ENCODE assay signal across 11 cellular contexts in the genomic region with DNA sequence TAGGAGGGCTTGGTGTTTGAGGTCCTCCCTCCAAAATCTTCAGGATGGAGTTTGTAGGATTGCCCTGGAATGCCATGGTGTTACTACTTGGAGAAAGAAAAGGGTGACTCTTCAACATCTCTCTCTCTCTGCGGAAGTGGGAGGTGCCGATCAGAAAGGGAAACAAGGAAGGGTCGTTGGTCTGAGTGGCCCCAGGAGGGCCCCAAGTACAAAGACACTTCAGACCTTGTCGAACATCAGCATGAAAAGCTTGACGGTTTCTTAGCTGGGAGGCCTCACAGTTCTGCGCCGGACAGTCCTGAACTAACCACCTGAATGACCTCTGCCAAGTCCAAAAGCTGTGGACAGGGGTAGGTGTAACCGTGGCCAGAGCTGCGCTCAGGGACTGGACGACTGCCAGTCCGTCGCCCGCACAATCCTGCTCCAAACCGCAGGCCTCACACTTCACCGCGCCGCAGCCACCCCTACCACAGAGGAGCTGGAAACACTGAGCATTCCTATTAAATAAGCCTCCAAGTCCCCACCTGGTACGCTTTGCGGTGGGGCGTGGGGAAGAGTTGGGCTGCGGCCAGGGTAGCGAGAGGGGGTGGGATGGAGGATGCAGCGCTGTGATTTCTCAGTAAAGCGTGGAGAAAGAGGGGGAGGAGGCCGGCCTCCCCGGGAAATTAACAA. TPM values are rescaled to one million over a fixed set of nuclear protein-coding genes. Genes with fewer than 3 reads are reported as not detected.
DNase-seq lines count a peak whose midpoint lies in the region; ATAC-seq and TF ChIP-seq lines count a peak whose summit lies in the region.
"Had no signal": no experiment of that assay in that cellular context is flagged by ENCODE, and none has a peak within 500 bp of the region (broad histone marks: within the 10 kb centered on the region; RNA-seq: fewer than 3 reads in every experiment).

No MANE protein-coding gene starts in this region.

- H3K4me3 ChIP-seq in SK-N-SH (ENCODE audit: low read depth in 2 of 2, low read length in 1 of 2) (peak overlapping the region in 1 of 2 experiments; percentile 51; a peak in 1 of 4 replicates), PC-9 (no peak overlapping the region)

- H3K4me2 ChIP-seq in SK-N-SH, result peak overlapping the region; percentile 91; the same call in 1 of the 2 replicates
- no peak overlapping the region for H3K4me2 ChIP-seq in PC-9

- H3K9me3 ChIP-seq in SK-N-SH (no peaks in the 10 kb centered on the region), T-helper 17 cell (ENCODE audit: control insufficient read depth, low read length, poor library complexity, severe bottlenecking) (no peaks in the 10 kb centered on the region), PC-9 (ENCODE audit: insufficient read depth, low read depth) (no peaks in the 10 kb centered on the region)
- H3K9me3 ChIP-seq: upper lobe of left lung had no signal

- H3K79me2 ChIP-seq in SK-N-SH (ENCODE audit: insufficient read depth), result no peaks in the 10 kb centered on the region
- no peaks in the 10 kb centered on the region for H3K79me2 ChIP-seq in PC-9 (ENCODE audit: low read depth)

- H3K9ac ChIP-seq in SK-N-SH, result no peak overlapping the region

- H3K27me3 ChIP-seq in SK-N-SH (ENCODE audit: insufficient read depth) (peaks cover 57% of the 10 kb centered on the region), PC-9 (ENCODE audit: insufficient read depth, low read depth) (no peaks in the 10 kb centered on the region)

- TF ChIP-seq EP300 in SK-N-SH (IDR thresholded peaks at IDR 0.05; ENCODE audit: borderline replicate concordance in 1 of 2, low read depth in 1 of 2, low read length in 1 of 2), result no peak

- H3K36me3 ChIP-seq in SK-N-SH (replicated peaks in 1 of 2; ENCODE audit: control insufficient read depth in 1 of 2, insufficient read depth in 2 of 2, low read length in 1 of 2) (no peaks in the 10 kb centered on the region), PC-9 (ENCODE audit: low read depth) (no peaks in the 10 kb centered on the region)
- H3K36me3 ChIP-seq: upper lobe of left lung had no signal

- intact Hi-C loops in left ventricle myocardium superior (cut with micrococcal nuclease) (no loop called here), PC-9 (cut with micrococcal nuclease; ENCODE audit: unreplicated experiment) (loop anchor here (10.0 kb wide), 1 partner anchor 115 kb away; no protein-coding TSS in a partner anchor)

- H3K9me2 ChIP-seq in SK-N-SH (no peaks in the 10 kb centered on the region), PC-9 (ENCODE audit: insufficient read depth) (no peaks in the 10 kb centered on the region)

- peaks cover 89% of the 10 kb centered on the region for H3K27me3 Mint-ChIP-seq in T-helper 17 cell

- DNase-seq in SK-N-SH, result no peak
- no peak for DNase-seq in T-helper 17 cell
- DNase-seq in left ventricle myocardium superior, result no peak
- DNase-seq in stimulated activated effector memory CD8-positive, alpha-beta T cell treated with anti-CD3 and anti-CD28 coated beads, Interleukin-12 subunit alpha, Interleukin-12 subunit beta, amount 100 ng/mL, for 72 hours (ENCODE audit: low spot score in 2 of 2), result no peak
- DNase-seq in PC-9, result no peak
- no peak for DNase-seq in foreskin melanocyte
- DNase-seq: DND-41, midbrain had no signal

- H3K9me3 Mint-ChIP-seq in stimulated activated effector memory CD8-positive, alpha-beta T cell treated with anti-CD3 and anti-CD28 coated beads, Interleukin-12 subunit alpha, Interleukin-12 subunit beta, amount 100 ng/mL, for 72 hours, result no peaks in the 10 kb centered on the region

- BruUV-seq in PC-9 (replicated peaks; lab: Mats Ljungman, UMichigan), result no TSS peak

- CTCF ChIA-PET in SK-N-SH (lab: Yijun Ruan, JAX) (interaction anchor here (1.1 to 1.3 kb wide), 2 partner anchors 133 to 135 kb away, joined by 3 to 5 read pairs; no protein-coding TSS in a partner anchor), PC-9 (lab: Charles Lee) (no interaction called here)

- TF ChIP-seq CTCF in SK-N-SH (IDR thresholded peaks at IDR 0.05) (no peak), PC-9 (conservative IDR thresholded peaks at IDR 0.05) (no peak)

- H3K4me3 Mint-ChIP-seq in T-helper 17 cell, result peak overlapping the region; percentile 82
- H3K4me3 Mint-ChIP-seq in stimulated activated effector memory CD8-positive, alpha-beta T cell treated with anti-CD3 and anti-CD28 coated beads, Interleukin-12 subunit alpha, Interleukin-12 subunit beta, amount 100 ng/mL, for 72 hours, result peak overlapping the region; percentile 61

- TF ChIP-seq RAD21 in SK-N-SH (IDR thresholded peaks at IDR 0.05; ENCODE audit: low read length), result no peak

- no peak overlapping the region for H3K27ac ChIP-seq in SK-N-SH (ENCODE audit: low read depth in 2 of 2, low read length in 1 of 2)
- H3K27ac ChIP-seq in PC-9, result no peak overlapping the region
- H3K27ac ChIP-seq: upper lobe of left lung had no signal

- peaks cover 3% of the 10 kb centered on the region for H3K36me3 Mint-ChIP-seq in T-helper 17 cell (ENCODE audit: low read depth)
- H3K36me3 Mint-ChIP-seq in stimulated activated effector memory CD8-positive, alpha-beta T cell treated with anti-CD3 and anti-CD28 coated beads, Interleukin-12 subunit alpha, Interleukin-12 subunit beta, amount 100 ng/mL, for 72 hours, result no peaks in the 10 kb centered on the region

- ATAC-seq in SK-N-SH treated with all-trans-retinoic acid at 6 μM for 48 hours (no peak; the same call in 2 of the 3 replicates), T-helper 17 cell (no peak), left ventricle myocardium superior (peak; percentile 7), HG02763 (IDR thresholded peaks at IDR 0.05; ENCODE audit: unreplicated experiment) (no peak)
- no peak for ATAC-seq in stimulated activated effector memory CD8-positive, alpha-beta T cell treated with anti-CD3 and anti-CD28 coated beads, Interleukin-12 subunit alpha, Interleukin-12 subunit beta, amount 100 ng/mL, for 72 hours

- H4K20me1 ChIP-seq in SK-N-SH (ENCODE audit: insufficient read depth) (no peaks in the 10 kb centered on the region), PC-9 (ENCODE audit: insufficient read depth) (no peaks in the 10 kb centered on the region)

- no peaks in the 10 kb centered on the region for H3F3A ChIP-seq in SK-N-SH (replicated peaks; ENCODE audit: insufficient read depth)
- H3F3A ChIP-seq in PC-9 (ENCODE audit: insufficient read depth, low read depth), result no peaks in the 10 kb centered on the region

- H2AFZ ChIP-seq in SK-N-SH (ENCODE audit: low read depth) (no peak overlapping the region), PC-9 (no peak overlapping the region)

- 58% methylated on average over 13 of the region's 26 CpGs for WGBS in SK-N-SH (ENCODE audit: low lambda C conversion rate)

- peaks cover 22% of the 10 kb centered on the region for H3K4me1 Mint-ChIP-seq in T-helper 17 cell
- H3K4me1 Mint-ChIP-seq in stimulated activated effector memory CD8-positive, alpha-beta T cell treated with anti-CD3 and anti-CD28 coated beads, Interleukin-12 subunit alpha, Interleukin-12 subunit beta, amount 100 ng/mL, for 72 hours, result peaks cover 48% of the 10 kb centered on the region

- no peak overlapping the region for H3K27ac Mint-ChIP-seq in T-helper 17 cell
- no peak overlapping the region for H3K27ac Mint-ChIP-seq in stimulated activated effector memory CD8-positive, alpha-beta T cell treated with anti-CD3 and anti-CD28 coated beads, Interleukin-12 subunit alpha, Interleukin-12 subunit beta, amount 100 ng/mL, for 72 hours

- peaks cover 0 to 22% of the 10 kb centered on the region in 2 experiments; a peak in 1 of 4 replicates for H3K4me1 ChIP-seq in SK-N-SH (ENCODE audit: control insufficient read depth in 1 of 2, insufficient read depth in 2 of 2, low read depth in 1 of 2, low read length in 1 of 2)
- no peaks in the 10 kb centered on the region for H3K4me1 ChIP-seq in PC-9 (replicated peaks; ENCODE audit: insufficient read depth)

- POLR2A ChIA-PET in SK-N-SH (lab: Yijun Ruan, JAX), result no interaction called here
- POLR2A ChIA-PET in PC-9 (lab: Charles Lee; ENCODE audit: unreplicated experiment), result no interaction called here

TF ChIP-seq in SK-N-SH, 30 proteins besides CTCF, POLR2A, EP300 and RAD21:
- TF ChIP-seq PBX3 (IDR thresholded peaks at IDR 0.05), result no peak
- TF ChIP-seq NRF1 (IDR thresholded peaks at IDR 0.05; ENCODE audit: low read depth, low read length), result no peak
- TF ChIP-seq RFX5 (IDR thresholded peaks at IDR 0.05; ENCODE audit: low read length), result no peak
- TF ChIP-seq SIN3A (IDR thresholded peaks at IDR 0.05; ENCODE audit: borderline replicate concordance, low read depth, low read length), result no peak
TF ChIP-seq in SK-N-SH: peak in this region for 0.

TF ChIP-seq in SK-N-SH treated with all-trans-retinoic acid at 6 μM for 48 hours, 23 proteins besides CTCF, POLR2A, EP300 and RAD21 (continues in another document):
- no peak for TF ChIP-seq GLIS3 (CRISPR knock-in tag; IDR thresholded peaks at IDR 0.05)
- TF ChIP-seq ZC3H10 (CRISPR knock-in tag; IDR thresholded peaks at IDR 0.05), result no peak

RNA-seq across cellular contexts. Expression of gene GSX2, which starts 0.5 kb away (rescaled TPM):
- polyA plus RNA-seq in SK-N-SH (2012; rRNA removed), result 0.02 and 0.41 TPM in 2 replicates
- 0.21 TPM in 1 of 2 replicates, not detected in the other for polyA plus RNA-seq in SK-N-SH (2012; cell fraction: cytosol; rRNA removed)
- polyA plus RNA-seq in SK-N-SH (2012; cell fraction: nucleus; rRNA removed), result 0.06 TPM in 1 of 2 replicates, not detected in the other
- total RNA-seq in T-helper 17 cell (not detected), left ventricle myocardium superior (not detected), PC-9 (2021) (not detected in 2 replicates)
- total RNA-seq: upper lobe of left lung had no signal

RNA-seq across cellular contexts. Expression of gene CHIC2, which starts 35.0 kb away (rescaled TPM):
- polyA plus RNA-seq in SK-N-SH (2012; rRNA removed), result 24.1 and 26.8 TPM in 2 replicates
- polyA plus RNA-seq in SK-N-SH (2012; cell fraction: cytosol; rRNA removed), result 26.7 and 33.2 TPM in 2 replicates
- polyA plus RNA-seq in SK-N-SH (2012; cell fraction: nucleus; rRNA removed), result 14.1 and 14.5 TPM in 2 replicates
- total RNA-seq in T-helper 17 cell (10 to 100 TPM; 43.0 to 70.1 TPM), left ventricle myocardium superior (6.7 TPM), PC-9 (2021) (8.7 and 12.1 TPM in 2 replicates)
